ENCODE assay signal across 11 cellular contexts in the genomic region with DNA sequence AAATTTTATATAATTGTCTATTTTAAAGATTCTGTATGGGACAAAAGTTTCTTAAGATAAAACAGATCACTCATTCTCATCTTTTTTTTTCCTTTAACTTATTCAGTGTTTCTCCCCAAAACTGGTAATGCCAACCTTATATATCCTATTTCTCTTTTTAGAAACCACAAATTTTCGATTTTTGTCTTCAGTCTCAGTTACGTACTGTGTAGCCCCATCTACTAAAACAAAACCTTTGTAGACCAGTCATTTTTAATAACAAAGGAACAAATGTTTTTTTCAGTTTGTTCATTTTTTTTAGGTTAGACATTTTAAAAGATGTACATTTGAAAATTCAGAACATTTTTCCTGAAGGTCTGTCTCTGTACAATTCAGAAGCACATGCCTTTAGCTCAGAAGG. TPM values are rescaled to one million over a fixed set of nuclear protein-coding genes. Genes with fewer than 3 reads are reported as not detected.
A peak's percentile ranks its signal among the peaks of the same experiment; 100 is the strongest.
DNase-seq lines count a peak whose midpoint lies in the region; ATAC-seq and TF ChIP-seq lines count a peak whose summit lies in the region.
"Had no signal": no experiment of that assay in that cellular context is flagged by ENCODE, and none has a peak within 500 bp of the region (broad histone marks: within the 10 kb centered on the region; RNA-seq: fewer than 3 reads in every experiment).

No MANE protein-coding gene starts in this region.

- DNase-seq in hepatocyte (ENCODE audit: low spot score) (no peak), NOMO-1 (lab: John Stamatoyannopoulos, UW; ENCODE audit: unreplicated experiment in 2 of 2) (no peak), T-helper 9 cell (no peak), NCI-H146 (lab: John Stamatoyannopoulos, UW) (no peak), dorsolateral prefrontal cortex (no peak)
- DNase-seq: effector memory CD8-positive, alpha-beta T cell; ovary; SJCRH30 had no signal

- H3K4me2 ChIP-seq in hepatocyte, result no peak overlapping the region

- H4K20me1 ChIP-seq in hepatocyte (ENCODE audit: insufficient read depth, poor library complexity, severe bottlenecking), result no peaks in the 10 kb centered on the region

- no peaks in the 10 kb centered on the region for H3K27me3 ChIP-seq in hepatocyte
- no peaks in the 10 kb centered on the region for H3K27me3 ChIP-seq in dorsolateral prefrontal cortex
- H3K27me3 ChIP-seq: ovary, SJCRH30 had no signal

- intact Hi-C loops in dorsolateral prefrontal cortex (cut with DNase I), result no loop called here

- H3K9me3 ChIP-seq in hepatocyte (ENCODE audit: low read depth), result no peaks in the 10 kb centered on the region
- H3K9me3 ChIP-seq: ovary, SJCRH30 had no signal

- H3K9me2 ChIP-seq in hepatocyte (replicated peaks; ENCODE audit: insufficient read depth), result no peaks in the 10 kb centered on the region

- 93% methylated on average over 2 of the region's 2 CpGs for WGBS in hepatocyte (ENCODE audit: low lambda C conversion rate, missing lambda C conversion rate)

- H3K4me3 ChIP-seq in hepatocyte (no peak overlapping the region), dorsolateral prefrontal cortex (no peak overlapping the region)
- H3K4me3 ChIP-seq: ovary, SJCRH30 had no signal

- peak; percentile 32 for ATAC-seq in GM18873 (IDR thresholded peaks at IDR 0.05; ENCODE audit: low FRiP score, unreplicated experiment)
- ATAC-seq in GM21619 (IDR thresholded peaks at IDR 0.05; ENCODE audit: unreplicated experiment), result peak; percentile 37
- ATAC-seq in HG03442 (IDR thresholded peaks at IDR 0.05; ENCODE audit: unreplicated experiment), result peak; percentile 55
- ATAC-seq: effector memory CD8-positive, alpha-beta T cell had no signal

- no peaks in the 10 kb centered on the region for H3K79me2 ChIP-seq in hepatocyte

- H2AFZ ChIP-seq in hepatocyte, result no peak overlapping the region

- H3K4me1 ChIP-seq in hepatocyte (ENCODE audit: insufficient read depth), result no peaks in the 10 kb centered on the region
- H3K4me1 ChIP-seq: SJCRH30 had no signal

- no peak for TF ChIP-seq CTCF in hepatocyte (IDR thresholded peaks at IDR 0.05; ENCODE audit: poor library complexity)
- TF ChIP-seq CTCF in dorsolateral prefrontal cortex (IDR thresholded peaks at IDR 0.05 in 54 of 56, conservative IDR thresholded peaks at IDR 0.05 in 2 of 56; ENCODE audit: low read depth in 1 of 56, partially characterized antibody in 56 of 56), result no peak

- H3K27ac ChIP-seq in hepatocyte, result peak overlapping the region; percentile 54
- H3K27ac ChIP-seq in dorsolateral prefrontal cortex, result no peak overlapping the region
- H3K27ac ChIP-seq: ovary, SJCRH30 had no signal

- H3K36me3 ChIP-seq in hepatocyte (replicated peaks; ENCODE audit: insufficient read depth, low read depth), result no peaks in the 10 kb centered on the region
- H3K36me3 ChIP-seq: ovary, SJCRH30 had no signal

RNA-seq across cellular contexts. Expression of a gene that starts 18.2 kb away (rescaled TPM):
- total RNA-seq in hepatocyte (23.0 and 27.3 TPM in 2 replicates), dorsolateral prefrontal cortex (100 to 1,000 TPM in 119 of 120 experiments, 10 to 100 TPM in 1; 87.5 to 250 (median 176) TPM)
- 41.2 and 45.7 TPM in 2 replicates for polyA plus RNA-seq in hepatocyte

RNA-seq across cellular contexts. Expression of a gene that starts 51.2 kb away (rescaled TPM):
- 5.4 and 6.9 TPM in 2 replicates for total RNA-seq in hepatocyte
- polyA plus RNA-seq in hepatocyte, result 5.7 and 6.0 TPM in 2 replicates
- 10 to 100 TPM; 17.3 to 60.9 (median 39.3) TPM for total RNA-seq in dorsolateral prefrontal cortex
